Comparison of ENCODE assay signal across 8 cellular contexts in the genomic region with DNA sequence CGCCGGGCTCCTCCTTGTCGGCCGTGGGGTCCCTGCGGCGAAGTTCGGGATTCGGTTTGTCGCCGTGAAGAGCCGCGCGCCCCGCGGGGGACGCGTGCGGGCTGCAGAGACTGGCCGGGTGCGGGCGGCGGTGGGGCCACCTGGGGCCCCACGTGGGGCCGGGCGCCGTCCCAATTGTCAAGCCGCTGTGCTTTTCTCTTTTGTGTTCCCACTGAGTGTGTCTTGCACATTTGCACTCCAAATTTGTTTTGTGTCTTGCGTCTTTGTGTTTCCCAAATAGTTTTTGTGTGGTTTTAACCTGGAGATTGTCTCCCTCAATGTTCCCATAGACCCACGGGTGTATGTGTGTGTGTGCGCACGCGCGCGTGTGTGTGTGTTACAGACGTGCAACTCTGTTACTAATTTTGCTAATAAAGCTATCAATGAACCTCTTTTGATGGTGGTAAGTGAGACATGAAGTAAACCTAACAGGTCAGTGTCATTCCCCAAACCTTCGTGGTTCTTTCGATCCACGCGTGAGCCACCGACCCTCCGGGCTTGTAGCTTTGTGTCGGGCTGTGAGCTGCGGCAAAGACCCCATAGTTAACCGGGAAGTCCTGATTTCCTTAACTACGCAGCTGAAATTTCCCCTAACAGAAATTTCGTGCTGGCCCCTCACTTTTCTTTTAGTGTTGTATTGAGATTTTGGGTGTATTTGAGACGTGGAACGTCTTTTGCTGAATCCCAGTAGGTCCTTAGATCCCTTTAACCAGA. TPM values are rescaled to one million over a fixed set of nuclear protein-coding genes. Genes with fewer than 3 reads are reported as not detected.
A peak's percentile ranks its signal among the peaks of the same experiment; 100 is the strongest.
DNase-seq lines count a peak whose midpoint lies in the region; ATAC-seq and TF ChIP-seq lines count a peak whose summit lies in the region.

No MANE protein-coding gene starts in this region.

- TF ChIP-seq POLR2A in esophagus squamous epithelium (IDR thresholded peaks at IDR 0.05) (peak in 1 of 4 donors; percentile 24), stomach (IDR thresholded peaks at IDR 0.05) (no peak)

- peak; percentile 27 for ATAC-seq in GM21526 (IDR thresholded peaks at IDR 0.05; ENCODE audit: low FRiP score, unreplicated experiment)
- peak; percentile 68 to 74 for ATAC-seq in natural killer cell treated with Interleukin-12 subunit alpha and Interleukin-12 subunit beta and Interleukin-15 and Interleukin-18, amount 100 ng/mL, for 72 hours

- H3K27ac ChIP-seq in esophagus squamous epithelium (peak overlapping the region; percentile 93 to 97 (median 97)), stomach (peak overlapping the region; percentile 79 to 97 (median 90))

- no TSS peak for BruUV-seq in Caco-2 (replicated peaks; lab: Mats Ljungman, UMichigan)

- intact Hi-C loops in Caco-2 (cut with micrococcal nuclease; ENCODE audit: unreplicated experiment) (loop anchor here (5.0 kb wide), 1 partner anchor 47 kb away; no protein-coding TSS in a partner anchor), esophagus squamous epithelium (cut with DNase I) (no loop called here), stomach (cut with DNase I; ENCODE audit: low total_unique reads) (no loop called here)

- DNase-seq in Caco-2: peak in 1 of 2 experiments; percentile 44
- peak; percentile 43 for DNase-seq in MV-4-11 (lab: John Stamatoyannopoulos, UW)
- DNase-seq in activated T-cell treated with anti-CD3 and anti-CD28 coated beads for 48 hours (ENCODE audit: low read depth): peak; percentile 43
- no peak for DNase-seq in esophagus squamous epithelium (lab: John Stamatoyannopoulos, UW)
- no peak for DNase-seq in natural killer cell treated with Interleukin-12 subunit alpha and Interleukin-12 subunit beta and Interleukin-15 and Interleukin-18, amount 100 ng/mL, for 72 hours (ENCODE audit: low spot score)
- peak; percentile 45 for DNase-seq in stomach
- DNase-seq in DMS114 treated with DMSO at 0.1 percent for 48 hours (lab: John Stamatoyannopoulos, UW; ENCODE audit: unreplicated experiment): no peak

- H3K9me3 ChIP-seq in Caco-2 (no peaks in the 10 kb centered on the region), esophagus squamous epithelium (no peaks in the 10 kb centered on the region), stomach (peaks cover 0 to 6% (median 5%) of the 10 kb centered on the region in 4 donors)

- no peak for TF ChIP-seq EP300 in stomach (IDR thresholded peaks at IDR 0.05)

- peak overlapping the region; percentile 75 for H3K4me3 ChIP-seq in Caco-2 (ENCODE audit: low read depth, low read length)
- H3K4me3 ChIP-seq in esophagus squamous epithelium: peak overlapping the region; percentile 69 to 91 (median 76)
- peak overlapping the region; percentile 63 to 94 (median 79) for H3K4me3 ChIP-seq in stomach

- TF ChIP-seq CTCF in Caco-2 (IDR thresholded peaks at IDR 0.05; ENCODE audit: insufficient read depth in 1 of 2, low read depth in 1 of 2, low read length in 1 of 2, severe bottlenecking in 1 of 2, unreplicated experiment in 1 of 2) (no peak), esophagus squamous epithelium (IDR thresholded peaks at IDR 0.05) (no peak), stomach (IDR thresholded peaks at IDR 0.05) (no peak)

- no peaks in the 10 kb centered on the region for H3K36me3 ChIP-seq in Caco-2 (ENCODE audit: control insufficient read depth, insufficient read depth, low read length)
- no peaks in the 10 kb centered on the region for H3K36me3 ChIP-seq in esophagus squamous epithelium
- H3K36me3 ChIP-seq in stomach: no peaks in the 10 kb centered on the region

- no peaks in the 10 kb centered on the region for H3K27me3 ChIP-seq in Caco-2 (replicated peaks; ENCODE audit: control insufficient read depth, insufficient read depth, low read length)
- peaks cover 0 to 9% (median 0%) of the 10 kb centered on the region in 4 donors for H3K27me3 ChIP-seq in esophagus squamous epithelium
- H3K27me3 ChIP-seq in stomach: peaks cover 0 to 2% (median 0%) of the 10 kb centered on the region in 3 donors

- H3K9me3 Mint-ChIP-seq in Caco-2 (ENCODE audit: unreplicated experiment): peaks cover 9% of the 10 kb centered on the region
- peaks cover 5% of the 10 kb centered on the region for H3K9me3 Mint-ChIP-seq in natural killer cell treated with Interleukin-12 subunit alpha and Interleukin-12 subunit beta and Interleukin-15 and Interleukin-18, amount 100 ng/mL, for 72 hours

- 0 out of 2 replicates have a peak, but pooled peaks cover 6% of the 10 kb centered on the region for H3K4me1 ChIP-seq in Caco-2
- H3K4me1 ChIP-seq in esophagus squamous epithelium: peaks cover 5 to 46% (median 6%) of the 10 kb centered on the region in 3 donors
- H3K4me1 ChIP-seq in stomach: peaks cover 7 to 46% (median 25%) of the 10 kb centered on the region in 4 donors

- WGBS in esophagus squamous epithelium, 2 donors: 5 to 16% methylated on average over 22 to 29 of the region's 48 CpGs
- WGBS in stomach, 5 donors: 14 to 29% (median 24%) methylated on average over 28 to 48 of the region's 48 CpGs

- peak overlapping the region; percentile 90 for H3K4me3 Mint-ChIP-seq in Caco-2 (ENCODE audit: unreplicated experiment)
- peak overlapping the region; percentile 98 for H3K4me3 Mint-ChIP-seq in natural killer cell treated with Interleukin-12 subunit alpha and Interleukin-12 subunit beta and Interleukin-15 and Interleukin-18, amount 100 ng/mL, for 72 hours

- CTCF ChIA-PET in Caco-2 (lab: Charles Lee): no interaction called here

- peaks cover 6% of the 10 kb centered on the region for H3K36me3 Mint-ChIP-seq in Caco-2 (ENCODE audit: insufficient read depth, unreplicated experiment)
- peaks cover 11% of the 10 kb centered on the region for H3K36me3 Mint-ChIP-seq in natural killer cell treated with Interleukin-12 subunit alpha and Interleukin-12 subunit beta and Interleukin-15 and Interleukin-18, amount 100 ng/mL, for 72 hours

- peaks cover 6% of the 10 kb centered on the region for H3K4me1 Mint-ChIP-seq in Caco-2 (ENCODE audit: low read depth, unreplicated experiment)
- H3K4me1 Mint-ChIP-seq in natural killer cell treated with Interleukin-12 subunit alpha and Interleukin-12 subunit beta and Interleukin-15 and Interleukin-18, amount 100 ng/mL, for 72 hours (ENCODE audit: low read depth in 2 of 2): peaks cover 32 to 33% of the 10 kb centered on the region in 2 donors

- POLR2A ChIA-PET in Caco-2 (lab: Charles Lee): interaction anchor here (0.7 kb wide), 1 partner anchor 49 kb away, joined by 3 read pairs; no protein-coding TSS in a partner anchor

- H3K27ac Mint-ChIP-seq in Caco-2 (ENCODE audit: unreplicated experiment): peak overlapping the region; percentile 93
- peak overlapping the region; percentile 83 to 95 for H3K27ac Mint-ChIP-seq in natural killer cell treated with Interleukin-12 subunit alpha and Interleukin-12 subunit beta and Interleukin-15 and Interleukin-18, amount 100 ng/mL, for 72 hours

- H3K27me3 Mint-ChIP-seq in Caco-2 (ENCODE audit: insufficient read depth, unreplicated experiment): no peaks in the 10 kb centered on the region
- peaks cover 0 to 3% of the 10 kb centered on the region in 2 donors for H3K27me3 Mint-ChIP-seq in natural killer cell treated with Interleukin-12 subunit alpha and Interleukin-12 subunit beta and Interleukin-15 and Interleukin-18, amount 100 ng/mL, for 72 hours

RNA-seq across cellular contexts. Expression of a gene that starts 0.7 kb away (rescaled TPM):
- total RNA-seq in Caco-2 (2022) (29.8 and 32.7 TPM in 2 replicates), esophagus squamous epithelium (10 to 100 TPM; 19.2 to 37.4 (median 26.2) TPM), stomach (10 to 100 TPM; 11.6 to 77.7 (median 38.5) TPM)
- total RNA-seq in natural killer cell treated with Interleukin-12 subunit alpha and Interleukin-12 subunit beta and Interleukin-15 and Interleukin-18, amount 100 ng/mL, for 72 hours: 10 to 100 TPM; 80.1 to 91.3 TPM
- 10 to 100 TPM; 10.1 to 13.3 (median 12.7) TPM for polyA plus RNA-seq in stomach

Comparison
In these comparisons a context has a peak if more than half of its experiments do, and no peak if none do; other contexts are left out.
1. DNase-seq: peak in MV-4-11 (single experiment), activated T-cell treated with anti-CD3 and anti-CD28 coated beads for 48 hours (single experiment) and stomach (single experiment); none in esophagus squamous epithelium (single experiment), natural killer cell treated with Interleukin-12 subunit alpha and Interleukin-12 subunit beta and Interleukin-15 and Interleukin-18, amount 100 ng/mL, for 72 hours (single experiment) and DMS114 treated with DMSO at 0.1 percent for 48 hours (single experiment).
2. Peak in every context shown above with its lines, with median percentiles within 50 percentile points of each other: H3K4me3 ChIP-seq.